Comparison of ENCODE assay signal across 3 cellular contexts in genomic region chr14:77416098-77416497, GRCh38. TPM values are rescaled to one million over a fixed set of nuclear protein-coding genes. Genes with fewer than 3 reads are reported as not detected.
"Had no signal": no experiment of that assay in that cellular context is flagged by ENCODE, and none has a peak within 500 bp of the region (broad histone marks: within the 10 kb centered on the region; RNA-seq: fewer than 3 reads in every experiment).

No MANE protein-coding gene starts in this region.

RNA-seq across cellular contexts. Expression of gene NOXRED1, which starts 7.2 kb away (rescaled TPM):
- total RNA-seq: Right ventricle myocardium superior, RPMI7951, SJSA1 had no signal

RNA-seq across cellular contexts. Expression of gene SAMD15, which starts 38.9 kb away (rescaled TPM):
- total RNA-seq: Right ventricle myocardium superior had no signal
